In the genomic region with DNA sequence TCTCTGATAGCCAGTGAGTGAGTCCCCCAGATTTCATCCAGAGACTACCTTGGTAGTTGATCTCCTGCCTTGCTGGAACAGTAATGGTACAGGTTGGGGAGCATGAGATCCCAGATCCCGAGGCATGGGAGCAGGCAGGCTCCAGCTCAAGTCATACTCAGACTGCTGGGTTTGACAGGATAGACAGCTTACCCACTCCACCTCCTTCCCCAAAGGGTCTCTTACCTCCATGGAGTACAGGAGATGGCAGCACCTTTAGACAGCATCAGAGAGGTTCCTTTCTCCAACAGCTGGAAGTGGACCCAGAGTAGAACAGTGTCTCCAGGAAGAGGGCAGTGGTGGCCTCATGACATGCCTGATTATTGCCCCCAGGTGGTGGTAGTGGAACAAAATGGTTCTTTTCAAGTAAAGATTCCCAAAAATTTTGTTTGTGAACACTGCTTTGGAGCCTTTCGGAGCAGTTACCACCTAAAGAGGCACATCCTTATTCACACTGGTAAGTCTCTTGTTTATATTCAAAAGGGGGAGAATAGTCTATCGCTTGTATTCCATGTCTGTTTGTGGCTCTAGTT, we compare ENCODE assay signal across 20 cellular contexts. TPM values are rescaled to one million over a fixed set of nuclear protein-coding genes. Genes with fewer than 3 reads are reported as not detected.
DNase-seq lines count a peak whose midpoint lies in the region; ATAC-seq, FAIRE-seq and TF ChIP-seq lines count a peak whose summit lies in the region.
"Had no signal": no experiment of that assay in that cellular context is flagged by ENCODE, and none has a peak within 500 bp of the region (broad histone marks: within the 10 kb centered on the region; RNA-seq: fewer than 3 reads in every experiment).

No MANE protein-coding gene starts in this region.

- CTCF ChIA-PET in A549 (lab: Yijun Ruan, JAX) = interaction anchor here (0.9 to 36.2 kb wide), 8 partner anchors 10 to 119 kb away, joined by 4 to 646 read pairs (median 8); partner anchors contain the start of gene ITGB7
- CTCF ChIA-PET in OCI-LY7 (lab: Charles Lee; ENCODE audit: unreplicated experiment) = interaction anchor here (0.8 kb wide), 1 partner anchor 9 kb away, joined by 3 read pairs; no protein-coding TSS in a partner anchor

- DNase-seq in A549 (ENCODE audit: low read depth in 1 of 2, low spot score in 1 of 2) (no peak), OCI-LY7 (ENCODE audit: low spot score) (no peak), epithelial cell of proximal tubule (ENCODE audit: low read depth) (no peak), NCI-H748 treated with DMSO at 0.1 percent for 48 hours (lab: John Stamatoyannopoulos, UW) (no peak), OCI-M2 (lab: John Stamatoyannopoulos, UW; ENCODE audit: unreplicated experiment) (no peak), DMS53 treated with DMSO at 0.1 percent for 48 hours (lab: John Stamatoyannopoulos, UW; ENCODE audit: unreplicated experiment) (no peak)
- no peak for DNase-seq in CD4-positive, CD25-positive, alpha-beta regulatory T cell
- DNase-seq: effector CD8-positive, alpha-beta T cell; HCEC 1CT; kidney; mesendoderm; NCI-H1694; NCI-H446; T-helper 1 cell had no signal

- ATAC-seq in A549 = no peak
- ATAC-seq in CD4-positive, CD25-positive, alpha-beta regulatory T cell (ENCODE audit: low read depth in 2 of 2) = no peak
- no peak for ATAC-seq in GM21360 (IDR thresholded peaks at IDR 0.05; ENCODE audit: unreplicated experiment)

- POLR2A ChIA-PET in A549 (lab: Yijun Ruan, JAX) (no interaction called here), OCI-LY7 (lab: Charles Lee) (interaction anchor here (0.5 to 1.8 kb wide), 6 partner anchors 9 to 18 kb away, joined by 3 to 8 read pairs (median 4); no protein-coding TSS in a partner anchor)

- no peaks in the 10 kb centered on the region for H3K27me3 ChIP-seq in CD4-positive, CD25-positive, alpha-beta regulatory T cell (ENCODE audit: control insufficient read depth, insufficient read depth, low read length)
- H3K27me3 ChIP-seq: hepatocyte, neural progenitor cell had no signal

- TF ChIP-seq EP300 in A549 (IDR thresholded peaks at IDR 0.05) = no peak

- peaks cover 49% of the 10 kb centered on the region for H3K36me3 Mint-ChIP-seq in CD4-positive, CD25-positive, alpha-beta regulatory T cell

- H3K4me2 ChIP-seq in A549 (no peak overlapping the region), OCI-LY7 (ENCODE audit: low read length) (no peak overlapping the region)
- H3K4me2 ChIP-seq: hepatocyte, neural progenitor cell had no signal

- WGBS in A549 (ENCODE audit: missing lambda C conversion rate) = 86% methylated on average over 3 of the region's 3 CpGs

- intact Hi-C loops in OCI-LY7 (cut with micrococcal nuclease; ENCODE audit: unreplicated experiment) = no loop called here

- no peaks in the 10 kb centered on the region for H3K27me3 Mint-ChIP-seq in CD4-positive, CD25-positive, alpha-beta regulatory T cell

- H3K27ac ChIP-seq in A549 (no peak overlapping the region), OCI-LY7 (ENCODE audit: low read depth, low read length, poor library complexity, severe bottlenecking) (no peak overlapping the region)
- no peak overlapping the region for H3K27ac ChIP-seq in CD4-positive, CD25-positive, alpha-beta regulatory T cell (ENCODE audit: insufficient read depth, low read length, poor library complexity, severe bottlenecking)
- H3K27ac ChIP-seq: hepatocyte, neural progenitor cell had no signal

- H3K79me2 ChIP-seq in OCI-LY7 (ENCODE audit: insufficient read depth, low read depth, low read length) = peaks cover 29% of the 10 kb centered on the region

- peaks cover 25 to 65% (median 40%) of the 10 kb centered on the region in 4 donors for H3K4me1 Mint-ChIP-seq in CD4-positive, CD25-positive, alpha-beta regulatory T cell

- no peaks in the 10 kb centered on the region for H3K9me2 ChIP-seq in OCI-LY7 (ENCODE audit: insufficient read depth, low read length)

- 0 out of 3 replicates have a peak, but pooled peaks have one; percentile 10 for TF ChIP-seq CTCF in A549 (IDR thresholded peaks at IDR 0.05)
- peak; percentile 55 for TF ChIP-seq CTCF in OCI-LY7 (conservative IDR thresholded peaks at IDR 0.05; ENCODE audit: low read length)
- TF ChIP-seq CTCF in epithelial cell of proximal tubule (conservative IDR thresholded peaks at IDR 0.05; ENCODE audit: low read depth, low read length) = peak; percentile 16

- H3K4me3 Mint-ChIP-seq in CD4-positive, CD25-positive, alpha-beta regulatory T cell = peak overlapping the region in 1 of 4 donors; percentile 76
- H3K4me3 Mint-ChIP-seq: neural progenitor cell had no signal

- no peak overlapping the region for H2AFZ ChIP-seq in OCI-LY7 (ENCODE audit: low read length)
- H2AFZ ChIP-seq: hepatocyte, neural progenitor cell had no signal

- 0 out of 5 replicates have a peak, but pooled peaks of 1 of the 2 experiments have one; percentile 18 for TF ChIP-seq RAD21 in A549 (conservative IDR thresholded peaks at IDR 0.05 in 1 of 2, IDR thresholded peaks at IDR 0.05 in 1 of 2)

- no peak for FAIRE-seq in A549 (lab: Jason Lieb, UNC)
- FAIRE-seq: bronchial epithelial cell, kidney had no signal

- peaks cover 32% of the 10 kb centered on the region for H3K4me1 ChIP-seq in A549
- H3K4me1 ChIP-seq in CD4-positive, CD25-positive, alpha-beta regulatory T cell (ENCODE audit: control insufficient read depth, insufficient read depth, low read length, poor library complexity, severe bottlenecking) = peaks cover 44% of the 10 kb centered on the region
- H3K4me1 ChIP-seq in OCI-LY7 (ENCODE audit: insufficient read depth, low read length, poor library complexity, severe bottlenecking) = peaks cover 39% of the 10 kb centered on the region

- peak overlapping the region; percentile 47 to 78 (median 75) for H3K27ac Mint-ChIP-seq in CD4-positive, CD25-positive, alpha-beta regulatory T cell
- H3K27ac Mint-ChIP-seq: neural progenitor cell had no signal

- TF ChIP-seq POLR2A in A549 (IDR thresholded peaks at IDR 0.05; ENCODE audit: low read length) = no peak

- no peaks in the 10 kb centered on the region for H3K9me3 Mint-ChIP-seq in CD4-positive, CD25-positive, alpha-beta regulatory T cell
- H3K9me3 Mint-ChIP-seq: neural progenitor cell had no signal

- no TSS peak for BruUV-seq in OCI-LY7 (replicated peaks; lab: Mats Ljungman, UMichigan)

- H3K4me3 ChIP-seq in A549 (no peak overlapping the region), OCI-LY7 (ENCODE audit: low read depth, low read length, poor library complexity, severe bottlenecking) (no peak overlapping the region), epithelial cell of proximal tubule (ENCODE audit: low read depth, low read length) (no peak overlapping the region)
- H3K4me3 ChIP-seq in CD4-positive, CD25-positive, alpha-beta regulatory T cell (ENCODE audit: low read depth, low read length) = no peak overlapping the region
- H3K4me3 ChIP-seq: hepatocyte, neural progenitor cell had no signal

- H3K36me3 ChIP-seq in CD4-positive, CD25-positive, alpha-beta regulatory T cell (ENCODE audit: control insufficient read depth, insufficient read depth, low read length) = peaks cover 68% of the 10 kb centered on the region
- peaks cover 86% of the 10 kb centered on the region for H3K36me3 ChIP-seq in OCI-LY7 (ENCODE audit: insufficient read depth, low read length)

- no peaks in the 10 kb centered on the region for H3K9me3 ChIP-seq in A549
- H3K9me3 ChIP-seq in CD4-positive, CD25-positive, alpha-beta regulatory T cell (ENCODE audit: control insufficient read depth in 2 of 2, low read length in 2 of 2) = no peaks in the 10 kb centered on the region
- H3K9me3 ChIP-seq in OCI-LY7 (ENCODE audit: low read length) = peaks cover 7% of the 10 kb centered on the region; the same call in 1 of the 2 replicates

- no peaks in the 10 kb centered on the region for H4K20me1 ChIP-seq in OCI-LY7 (ENCODE audit: insufficient read depth, low read length)

RNA-seq across cellular contexts. Expression of gene CSAD, which starts 4.9 kb away (rescaled TPM):
- polyA plus RNA-seq in A549 (2011; rRNA removed) (16.5 and 19.2 TPM in 2 replicates), A549 (2017; fragmentation: RNase III; extraction: RNeasy Plus Mini Kit Qiagen cat#74134 plus additional on column Dnase treatment) (14.0 to 16.4 TPM (median 14.5 TPM) in 3 replicates)
- 15.0 and 17.1 TPM in 2 replicates for polyA plus RNA-seq in A549 (2012; cell fraction: cytosol; rRNA removed)
- 140 and 167 TPM in 2 replicates for polyA plus RNA-seq in A549 (2012; cell fraction: nucleus; rRNA removed)
- polyA minus RNA-seq in A549 (2011; rRNA and poly(A)+ RNA removed) = 8.2 and 12.5 TPM in 2 replicates
- total RNA-seq in CD4-positive, CD25-positive, alpha-beta regulatory T cell = 68.0 TPM
- polyA plus RNA-seq in CD4-positive, CD25-positive, alpha-beta regulatory T cell = 1 to 10 TPM; 1.2 to 2.3 (median 1.6) TPM
- total RNA-seq in OCI-LY7 (2014; rRNA removed; shearing (Covaris generic)) = 18.9 and 25.8 TPM in 2 replicates
- total RNA-seq in OCI-LY7 (2022) (26.9 and 32.0 TPM in 2 replicates), epithelial cell of proximal tubule (1.6 and 10.4 TPM in 2 replicates)

RNA-seq across cellular contexts. Expression of gene ZNF740, which starts 5.1 kb away (rescaled TPM):
- polyA plus RNA-seq in A549 (2011; rRNA removed) (28.8 and 32.9 TPM in 2 replicates), A549 (2017; fragmentation: RNase III; extraction: RNeasy Plus Mini Kit Qiagen cat#74134 plus additional on column Dnase treatment) (12.1 to 15.6 TPM (median 15.1 TPM) in 3 replicates)
- 6.5 and 8.4 TPM in 2 replicates for polyA plus RNA-seq in A549 (2012; cell fraction: cytosol; rRNA removed)
- 11.2 and 17.4 TPM in 2 replicates for polyA plus RNA-seq in A549 (2012; cell fraction: nucleus; rRNA removed)
- 44.9 and 53.6 TPM in 2 replicates for polyA minus RNA-seq in A549 (2011; rRNA and poly(A)+ RNA removed)
- 32.6 TPM for total RNA-seq in CD4-positive, CD25-positive, alpha-beta regulatory T cell
- 1 to 10 TPM; 2.3 to 3.1 (median 2.7) TPM for polyA plus RNA-seq in CD4-positive, CD25-positive, alpha-beta regulatory T cell
- 26.1 and 31.6 TPM in 2 replicates for total RNA-seq in OCI-LY7 (2014; rRNA removed; shearing (Covaris generic))
- total RNA-seq in OCI-LY7 (2022) (58.2 and 66.5 TPM in 2 replicates), epithelial cell of proximal tubule (5.5 and 7.0 TPM in 2 replicates)

RNA-seq across cellular contexts. Expression of gene ITGB7, which starts 21.4 kb away (rescaled TPM):
- polyA plus RNA-seq in A549 (2011; rRNA removed) (0.56 and 0.71 TPM in 2 replicates), A549 (2017; fragmentation: RNase III; extraction: RNeasy Plus Mini Kit Qiagen cat#74134 plus additional on column Dnase treatment) (0.54 to 0.66 TPM (median 0.64 TPM) in 3 replicates)
- polyA plus RNA-seq in A549 (2012; cell fraction: cytosol; rRNA removed) = 0.69 and 1.3 TPM in 2 replicates
- polyA plus RNA-seq in A549 (2012; cell fraction: nucleus; rRNA removed) = 2.9 TPM in 2 replicates
- polyA minus RNA-seq in A549 (2011; rRNA and poly(A)+ RNA removed) = 1.3 and 1.7 TPM in 2 replicates
- total RNA-seq in CD4-positive, CD25-positive, alpha-beta regulatory T cell = 297 TPM
- 100 to 1,000 TPM; 279 to 382 (median 330) TPM for polyA plus RNA-seq in CD4-positive, CD25-positive, alpha-beta regulatory T cell
- total RNA-seq in OCI-LY7 (2014; rRNA removed; shearing (Covaris generic)) = 48.6 and 51.7 TPM in 2 replicates
- total RNA-seq in OCI-LY7 (2022) (153 and 207 TPM in 2 replicates), epithelial cell of proximal tubule (0.46 and 3.3 TPM in 2 replicates)
- total RNA-seq: HT1080, pulmonary artery endothelial cell had no signal
- polyA plus RNA-seq: hepatocyte had no signal

RNA-seq across cellular contexts. Expression of gene RARG, which starts 46.3 kb away (rescaled TPM):
- 15.6 and 19.0 TPM in 2 replicates for polyA plus RNA-seq in A549 (2011; rRNA removed)
- polyA plus RNA-seq in A549 (2012; cell fraction: cytosol; rRNA removed) = 31.6 and 42.1 TPM in 2 replicates
- polyA plus RNA-seq in A549 (2012; cell fraction: nucleus; rRNA removed) = 50.0 and 54.4 TPM in 2 replicates
- polyA plus RNA-seq in A549 (2017; fragmentation: RNase III; extraction: RNeasy Plus Mini Kit Qiagen cat#74134 plus additional on column Dnase treatment) = 16.4 to 17.7 TPM (median 17.2 TPM) in 3 replicates
- 23.8 and 24.1 TPM in 2 replicates for polyA minus RNA-seq in A549 (2011; rRNA and poly(A)+ RNA removed)
- total RNA-seq in CD4-positive, CD25-positive, alpha-beta regulatory T cell = 16.8 TPM
- 1 to 10 TPM; 1.5 to 5.1 (median 2.4) TPM for polyA plus RNA-seq in CD4-positive, CD25-positive, alpha-beta regulatory T cell
- 1.4 and 7.0 TPM in 2 replicates for total RNA-seq in OCI-LY7 (2014; rRNA removed; shearing (Covaris generic))
- total RNA-seq in OCI-LY7 (2022) = 5.1 and 8.4 TPM in 2 replicates
- total RNA-seq in epithelial cell of proximal tubule = 4.2 and 6.1 TPM in 2 replicates

Comparison
In these comparisons a context has a peak if more than half of its experiments do, and no peak if none do; other contexts are left out.
1. RNA of gene ITGB7, which starts 21.4 kb away (total RNA-seq): 297 TPM in CD4-positive, CD25-positive, alpha-beta regulatory T cell (single experiment) and 48.6 to 207 TPM in OCI-LY7; 0.46 to 3.3 TPM in epithelial cell of proximal tubule; every median in the first group is over 10 times any median in the second.
2. Peak in every context shown above with its lines, with median percentiles within 50 percentile points of each other: CTCF ChIP-seq.